In the genomic region with DNA sequence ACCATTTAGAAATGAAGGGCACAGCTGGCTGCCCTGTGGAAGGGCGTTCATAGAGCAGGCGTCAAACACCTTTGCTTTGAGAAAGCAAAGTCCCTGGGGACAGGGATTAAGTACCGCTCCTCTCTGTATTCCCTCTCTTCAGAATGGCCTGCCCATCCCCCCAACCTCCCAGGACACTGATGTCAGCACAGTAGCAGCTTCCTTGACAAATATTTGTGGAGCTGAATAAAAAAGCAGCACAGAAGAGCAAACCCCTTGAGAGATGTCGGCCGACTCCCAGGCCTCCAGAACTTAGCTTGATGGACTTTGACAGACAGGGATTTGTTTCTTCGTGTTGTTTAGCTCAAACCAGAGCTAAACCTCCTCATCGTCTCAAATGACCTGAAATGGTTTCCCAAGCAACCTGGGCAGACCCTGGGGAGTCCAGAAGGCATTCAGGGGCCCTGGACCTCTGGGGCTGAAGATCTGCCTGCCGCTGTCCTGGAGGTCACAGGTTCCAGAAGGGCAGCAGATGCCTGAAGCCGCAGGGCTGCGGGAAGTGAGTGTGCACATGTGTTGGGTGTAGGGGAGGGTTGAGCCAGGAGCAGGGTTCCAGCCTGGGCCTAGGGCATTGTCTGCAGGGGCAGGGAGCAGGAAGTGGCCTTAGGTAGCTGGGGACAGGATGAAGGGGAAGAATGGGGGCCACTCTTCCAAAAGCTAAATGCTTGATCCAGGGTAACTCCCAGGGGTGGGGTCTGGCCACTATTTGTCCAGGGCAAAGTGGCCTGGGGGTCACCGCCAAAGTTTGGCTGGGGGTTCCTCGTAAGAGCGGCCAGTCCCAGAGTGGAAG, we compare ENCODE assay signal across 1 cellular context.
TF ChIP-seq lines count a peak whose summit lies in the region.

No MANE protein-coding gene starts in this region.

TF ChIP-seq in HepG2, 621 proteins besides CTCF, POLR2A, EP300 and RAD21 (continued from another document):
- TF ChIP-seq, protein P1, sequence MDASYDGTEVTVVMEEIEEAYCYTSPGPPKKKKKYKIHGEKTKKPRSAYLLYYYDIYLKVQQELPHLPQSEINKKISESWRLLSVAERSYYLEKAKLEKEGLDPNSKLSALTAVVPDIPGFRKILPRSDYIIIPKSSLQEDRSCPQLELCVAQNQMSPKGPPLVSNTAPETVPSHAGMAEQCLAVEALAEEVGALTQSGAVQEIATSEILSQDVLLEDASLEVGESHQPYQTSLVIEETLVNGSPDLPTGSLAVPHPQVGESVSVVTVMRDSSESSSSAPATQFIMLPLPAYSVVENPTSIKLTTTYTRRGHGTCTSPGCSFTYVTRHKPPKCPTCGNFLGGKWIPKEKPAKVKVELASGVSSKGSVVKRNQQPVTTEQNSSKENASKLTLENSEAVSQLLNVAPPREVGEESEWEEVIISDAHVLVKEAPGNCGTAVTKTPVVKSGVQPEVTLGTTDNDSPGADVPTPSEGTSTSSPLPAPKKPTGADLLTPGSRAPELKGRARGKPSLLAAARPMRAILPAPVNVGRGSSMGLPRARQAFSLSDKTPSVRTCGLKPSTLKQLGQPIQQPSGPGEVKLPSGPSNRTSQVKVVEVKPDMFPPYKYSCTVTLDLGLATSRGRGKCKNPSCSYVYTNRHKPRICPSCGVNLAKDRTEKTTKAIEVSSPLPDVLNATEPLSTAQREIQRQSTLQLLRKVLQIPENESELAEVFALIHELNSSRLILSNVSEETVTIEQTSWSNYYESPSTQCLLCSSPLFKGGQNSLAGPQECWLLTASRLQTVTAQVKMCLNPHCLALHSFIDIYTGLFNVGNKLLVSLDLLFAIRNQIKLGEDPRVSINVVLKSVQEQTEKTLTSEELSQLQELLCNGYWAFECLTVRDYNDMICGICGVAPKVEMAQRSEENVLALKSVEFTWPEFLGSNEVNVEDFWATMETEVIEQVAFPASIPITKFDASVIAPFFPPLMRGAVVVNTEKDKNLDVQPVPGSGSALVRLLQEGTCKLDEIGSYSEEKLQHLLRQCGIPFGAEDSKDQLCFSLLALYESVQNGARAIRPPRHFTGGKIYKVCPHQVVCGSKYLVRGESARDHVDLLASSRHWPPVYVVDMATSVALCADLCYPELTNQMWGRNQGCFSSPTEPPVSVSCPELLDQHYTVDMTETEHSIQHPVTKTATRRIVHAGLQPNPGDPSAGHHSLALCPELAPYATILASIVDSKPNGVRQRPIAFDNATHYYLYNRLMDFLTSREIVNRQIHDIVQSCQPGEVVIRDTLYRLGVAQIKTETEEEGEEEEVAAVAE (CRISPR knock-in tag; IDR thresholded peaks at IDR 0.05; ENCODE audit: borderline replicate concordance), result no peak
- TF ChIP-seq ZNF180 (CRISPR knock-in tag; IDR thresholded peaks at IDR 0.05; ENCODE audit: borderline replicate concordance, low read depth), result no peak
- no peak for TF ChIP-seq HIVEP1 (CRISPR knock-in tag; IDR thresholded peaks at IDR 0.05)
- TF ChIP-seq ZSCAN12 (CRISPR knock-in tag; IDR thresholded peaks at IDR 0.05), result no peak
- TF ChIP-seq, protein P2, sequence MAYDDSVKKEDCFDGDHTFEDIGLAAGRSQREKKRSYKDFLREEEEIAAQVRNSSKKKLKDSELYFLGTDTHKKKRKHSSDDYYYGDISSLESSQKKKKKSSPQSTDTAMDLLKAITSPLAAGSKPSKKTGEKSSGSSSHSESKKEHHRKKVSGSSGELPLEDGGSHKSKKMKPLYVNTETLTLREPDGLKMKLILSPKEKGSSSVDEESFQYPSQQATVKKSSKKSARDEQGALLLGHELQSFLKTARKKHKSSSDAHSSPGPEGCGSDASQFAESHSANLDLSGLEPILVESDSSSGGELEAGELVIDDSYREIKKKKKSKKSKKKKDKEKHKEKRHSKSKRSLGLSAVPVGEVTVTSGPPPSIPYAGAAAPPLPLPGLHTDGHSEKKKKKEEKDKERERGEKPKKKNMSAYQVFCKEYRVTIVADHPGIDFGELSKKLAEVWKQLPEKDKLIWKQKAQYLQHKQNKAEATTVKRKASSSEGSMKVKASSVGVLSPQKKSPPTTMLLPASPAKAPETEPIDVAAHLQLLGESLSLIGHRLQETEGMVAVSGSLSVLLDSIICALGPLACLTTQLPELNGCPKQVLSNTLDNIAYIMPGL (CRISPR knock-in tag; IDR thresholded peaks at IDR 0.05; ENCODE audit: borderline replicate concordance in 1 of 2, low read depth in 1 of 2), result peak; percentile 48 to 72; a peak in 2 of 4 replicates
- TF ChIP-seq GLI4 (CRISPR knock-in tag; IDR thresholded peaks at IDR 0.05; ENCODE audit: borderline replicate concordance), result no peak
- TF ChIP-seq, protein P3, sequence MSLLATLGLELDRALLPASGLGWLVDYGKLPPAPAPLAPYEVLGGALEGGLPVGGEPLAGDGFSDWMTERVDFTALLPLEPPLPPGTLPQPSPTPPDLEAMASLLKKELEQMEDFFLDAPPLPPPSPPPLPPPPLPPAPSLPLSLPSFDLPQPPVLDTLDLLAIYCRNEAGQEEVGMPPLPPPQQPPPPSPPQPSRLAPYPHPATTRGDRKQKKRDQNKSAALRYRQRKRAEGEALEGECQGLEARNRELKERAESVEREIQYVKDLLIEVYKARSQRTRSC (CRISPR knock-in tag; IDR thresholded peaks at IDR 0.05; ENCODE audit: low read depth), result no peak
- TF ChIP-seq FOXM1 (CRISPR knock-in tag; IDR thresholded peaks at IDR 0.05), result no peak
- TF ChIP-seq ZNF557 (CRISPR knock-in tag; IDR thresholded peaks at IDR 0.05), result 0 out of 2 replicates have a peak, but pooled peaks have one; percentile 67
- no peak; the same call in 1 of the 2 replicates for TF ChIP-seq ZNF766 (CRISPR knock-in tag; IDR thresholded peaks at IDR 0.05; ENCODE audit: borderline replicate concordance)
- TF ChIP-seq ZNF790 (CRISPR knock-in tag; IDR thresholded peaks at IDR 0.05; ENCODE audit: borderline replicate concordance), result no peak
- no peak for TF ChIP-seq ZNF777 (CRISPR knock-in tag; IDR thresholded peaks at IDR 0.05)
- no peak for TF ChIP-seq ZFP82 (CRISPR knock-in tag; IDR thresholded peaks at IDR 0.05; ENCODE audit: borderline replicate concordance)
- TF ChIP-seq SMYD3 (CRISPR knock-in tag; IDR thresholded peaks at IDR 0.05), result peak; percentile 78; the same call in 1 of the 2 replicates
- TF ChIP-seq, protein P4, sequence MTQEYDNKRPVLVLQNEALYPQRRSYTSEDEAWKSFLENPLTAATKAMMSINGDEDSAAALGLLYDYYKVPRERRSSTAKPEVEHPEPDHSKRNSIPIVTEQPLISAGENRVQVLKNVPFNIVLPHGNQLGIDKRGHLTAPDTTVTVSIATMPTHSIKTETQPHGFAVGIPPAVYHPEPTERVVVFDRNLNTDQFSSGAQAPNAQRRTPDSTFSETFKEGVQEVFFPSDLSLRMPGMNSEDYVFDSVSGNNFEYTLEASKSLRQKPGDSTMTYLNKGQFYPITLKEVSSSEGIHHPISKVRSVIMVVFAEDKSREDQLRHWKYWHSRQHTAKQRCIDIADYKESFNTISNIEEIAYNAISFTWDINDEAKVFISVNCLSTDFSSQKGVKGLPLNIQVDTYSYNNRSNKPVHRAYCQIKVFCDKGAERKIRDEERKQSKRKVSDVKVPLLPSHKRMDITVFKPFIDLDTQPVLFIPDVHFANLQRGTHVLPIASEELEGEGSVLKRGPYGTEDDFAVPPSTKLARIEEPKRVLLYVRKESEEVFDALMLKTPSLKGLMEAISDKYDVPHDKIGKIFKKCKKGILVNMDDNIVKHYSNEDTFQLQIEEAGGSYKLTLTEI (CRISPR knock-in tag; conservative IDR thresholded peaks at IDR 0.05), result no peak
- 0 out of 2 replicates have a peak, but pooled peaks have one; percentile 16 for TF ChIP-seq ZFP90 (CRISPR knock-in tag; IDR thresholded peaks at IDR 0.05; ENCODE audit: borderline replicate concordance)
- TF ChIP-seq AGO1 (IDR thresholded peaks at IDR 0.05; ENCODE audit: low read depth, low read length, poor library complexity, severe bottlenecking), result no peak
- TF ChIP-seq STAG1 (CRISPR knock-in tag; IDR thresholded peaks at IDR 0.05), result peak; percentile 12; the same call in 1 of the 2 replicates
- TF ChIP-seq POLR2AphosphoS5 (IDR thresholded peaks at IDR 0.05; ENCODE audit: low read depth, low read length), result peak; percentile 59
- TF ChIP-seq ZNF34 (CRISPR knock-in tag; IDR thresholded peaks at IDR 0.05; ENCODE audit: borderline replicate concordance), result no peak
- no peak for TF ChIP-seq ZNF570 (CRISPR knock-in tag; IDR thresholded peaks at IDR 0.05; ENCODE audit: borderline replicate concordance)
- TF ChIP-seq, protein P5, sequence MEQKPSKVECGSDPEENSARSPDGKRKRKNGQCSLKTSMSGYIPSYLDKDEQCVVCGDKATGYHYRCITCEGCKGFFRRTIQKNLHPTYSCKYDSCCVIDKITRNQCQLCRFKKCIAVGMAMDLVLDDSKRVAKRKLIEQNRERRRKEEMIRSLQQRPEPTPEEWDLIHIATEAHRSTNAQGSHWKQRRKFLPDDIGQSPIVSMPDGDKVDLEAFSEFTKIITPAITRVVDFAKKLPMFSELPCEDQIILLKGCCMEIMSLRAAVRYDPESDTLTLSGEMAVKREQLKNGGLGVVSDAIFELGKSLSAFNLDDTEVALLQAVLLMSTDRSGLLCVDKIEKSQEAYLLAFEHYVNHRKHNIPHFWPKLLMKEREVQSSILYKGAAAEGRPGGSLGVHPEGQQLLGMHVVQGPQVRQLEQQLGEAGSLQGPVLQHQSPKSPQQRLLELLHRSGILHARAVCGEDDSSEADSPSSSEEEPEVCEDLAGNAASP (CRISPR knock-in tag; IDR thresholded peaks at IDR 0.05; ENCODE audit: borderline replicate concordance), result no peak
- TF ChIP-seq, protein P6, sequence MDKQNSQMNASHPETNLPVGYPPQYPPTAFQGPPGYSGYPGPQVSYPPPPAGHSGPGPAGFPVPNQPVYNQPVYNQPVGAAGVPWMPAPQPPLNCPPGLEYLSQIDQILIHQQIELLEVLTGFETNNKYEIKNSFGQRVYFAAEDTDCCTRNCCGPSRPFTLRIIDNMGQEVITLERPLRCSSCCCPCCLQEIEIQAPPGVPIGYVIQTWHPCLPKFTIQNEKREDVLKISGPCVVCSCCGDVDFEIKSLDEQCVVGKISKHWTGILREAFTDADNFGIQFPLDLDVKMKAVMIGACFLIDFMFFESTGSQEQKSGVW (CRISPR knock-in tag; IDR thresholded peaks at IDR 0.05; ENCODE audit: borderline replicate concordance), result no peak
- no peak for TF ChIP-seq RBAK (CRISPR knock-in tag; IDR thresholded peaks at IDR 0.05)
- no peak for TF ChIP-seq ZNF652 (CRISPR knock-in tag; IDR thresholded peaks at IDR 0.05; ENCODE audit: borderline replicate concordance, low read depth)
- TF ChIP-seq, protein P7, sequence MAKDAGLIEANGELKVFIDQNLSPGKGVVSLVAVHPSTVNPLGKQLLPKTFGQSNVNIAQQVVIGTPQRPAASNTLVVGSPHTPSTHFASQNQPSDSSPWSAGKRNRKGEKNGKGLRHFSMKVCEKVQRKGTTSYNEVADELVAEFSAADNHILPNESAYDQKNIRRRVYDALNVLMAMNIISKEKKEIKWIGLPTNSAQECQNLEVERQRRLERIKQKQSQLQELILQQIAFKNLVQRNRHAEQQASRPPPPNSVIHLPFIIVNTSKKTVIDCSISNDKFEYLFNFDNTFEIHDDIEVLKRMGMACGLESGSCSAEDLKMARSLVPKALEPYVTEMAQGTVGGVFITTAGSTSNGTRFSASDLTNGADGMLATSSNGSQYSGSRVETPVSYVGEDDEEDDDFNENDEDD (CRISPR knock-in tag; IDR thresholded peaks at IDR 0.05; ENCODE audit: borderline replicate concordance), result peak; percentile 72
